ENCODE assay signal across 8 cellular contexts in genomic region chr4:98288671-98289070, GRCh38. TPM values are rescaled to one million over a fixed set of nuclear protein-coding genes. Genes with fewer than 3 reads are reported as not detected.
DNase-seq lines count a peak whose midpoint lies in the region; ATAC-seq and TF ChIP-seq lines count a peak whose summit lies in the region.
"Not testable (repeated sequence)": the region's sequence is repeated elsewhere in the genome, so short reads cannot be mapped to it uniquely, and the experiment has no call there.

No MANE protein-coding gene starts in this region.

- peak overlapping the region; percentile 88 for H3K27ac ChIP-seq in KOPT-K1 (ENCODE audit: low read depth, low read length, poor library complexity, severe bottlenecking)

- H3K4me3 Mint-ChIP-seq in T-helper 2 cell treated with Interferon-gamma antibody and Interleukin-4, amounts not matched to agents 5 μg/mL and 100 μg/mL, for 36 hours, result peak overlapping the region; percentile 62
- peak overlapping the region; percentile 62 to 81 for H3K4me3 Mint-ChIP-seq in activated T-cell treated with anti-CD3 and anti-CD28 coated beads, Interleukin-2, amount 50 U/mL, for 72 hours
- H3K4me3 Mint-ChIP-seq in central memory CD8-positive, alpha-beta T cell, result peak overlapping the region; percentile 40
- H3K4me3 Mint-ChIP-seq in stimulated activated naive CD8-positive, alpha-beta T cell treated with anti-CD3 and anti-CD28 coated beads, Interleukin-15, Interleukin-2, amounts not matched to agents 100 ng/mL and 50 ng/mL, for 24 hours, result peak overlapping the region; percentile 12

- peaks cover 48% of the 10 kb centered on the region for H3K4me1 Mint-ChIP-seq in T-helper 2 cell treated with Interferon-gamma antibody and Interleukin-4, amounts not matched to agents 5 μg/mL and 100 μg/mL, for 36 hours (ENCODE audit: low read depth)
- peaks cover 43% of the 10 kb centered on the region for H3K4me1 Mint-ChIP-seq in activated T-cell treated with anti-CD3 and anti-CD28 coated beads, Interleukin-2, amount 50 U/mL, for 72 hours (ENCODE audit: low read depth)
- H3K4me1 Mint-ChIP-seq in central memory CD8-positive, alpha-beta T cell, result peaks cover 35% of the 10 kb centered on the region
- H3K4me1 Mint-ChIP-seq in stimulated activated naive CD8-positive, alpha-beta T cell treated with anti-CD3 and anti-CD28 coated beads, Interleukin-15, Interleukin-2, amounts not matched to agents 100 ng/mL and 50 ng/mL, for 24 hours (ENCODE audit: low read depth), result peaks cover 59% of the 10 kb centered on the region

- not testable (repeated sequence) for H3K27me3 Mint-ChIP-seq in T-helper 2 cell treated with Interferon-gamma antibody and Interleukin-4, amounts not matched to agents 5 μg/mL and 100 μg/mL, for 36 hours (ENCODE audit: low read depth); activated T-cell treated with anti-CD3 and anti-CD28 coated beads, Interleukin-2, amount 50 U/mL, for 72 hours (ENCODE audit: low read depth); central memory CD8-positive, alpha-beta T cell; stimulated activated naive CD8-positive, alpha-beta T cell treated with anti-CD3 and anti-CD28 coated beads, Interleukin-15, Interleukin-2, amounts not matched to agents 100 ng/mL and 50 ng/mL, for 24 hours

- H3K36me3 ChIP-seq in GM06990 (ENCODE audit: control insufficient read depth, insufficient read depth, low read length); KOPT-K1 (ENCODE audit: insufficient read depth, low read length): not testable (repeated sequence)

- H3K4me3 ChIP-seq in GM06990 (replicated peaks; ENCODE audit: low read depth, low read length), result not testable (repeated sequence)

- H3K36me3 Mint-ChIP-seq in T-helper 2 cell treated with Interferon-gamma antibody and Interleukin-4, amounts not matched to agents 5 μg/mL and 100 μg/mL, for 36 hours (ENCODE audit: low read depth), result peaks cover 19% of the 10 kb centered on the region
- not testable (repeated sequence) for H3K36me3 Mint-ChIP-seq in activated T-cell treated with anti-CD3 and anti-CD28 coated beads, Interleukin-2, amount 50 U/mL, for 72 hours (ENCODE audit: insufficient read depth in 2 of 2); central memory CD8-positive, alpha-beta T cell (ENCODE audit: insufficient read depth); stimulated activated naive CD8-positive, alpha-beta T cell treated with anti-CD3 and anti-CD28 coated beads, Interleukin-15, Interleukin-2, amounts not matched to agents 100 ng/mL and 50 ng/mL, for 24 hours (ENCODE audit: low read depth)

- TF ChIP-seq CTCF in GM06990 (IDR thresholded peaks at IDR 0.05; ENCODE audit: insufficient read depth, low read length, poor library complexity, severe bottlenecking), result not testable (repeated sequence)

- not testable (repeated sequence) for H3K9me3 ChIP-seq in KOPT-K1 (ENCODE audit: insufficient read depth, low read length, poor library complexity, severe bottlenecking)

- not testable (repeated sequence) for H3K27me3 ChIP-seq in GM06990 (replicated peaks; ENCODE audit: control insufficient read depth, insufficient read depth, low read length)

- DNase-seq in GM06990 (ENCODE audit: extremely low read depth, insufficient read length), result peak; percentile 2
- DNase-seq in T-helper 2 cell treated with Interferon-gamma antibody and Interleukin-4, amounts not matched to agents 5 μg/mL and 100 μg/mL, for 36 hours (ENCODE audit: low spot score); activated T-cell treated with anti-CD3 and anti-CD28 coated beads, Interleukin-2, amount 50 U/mL, for 72 hours; central memory CD8-positive, alpha-beta T cell (ENCODE audit: low spot score in 2 of 2): not testable (repeated sequence)

- peak overlapping the region; percentile 81 for H3K27ac Mint-ChIP-seq in T-helper 2 cell treated with Interferon-gamma antibody and Interleukin-4, amounts not matched to agents 5 μg/mL and 100 μg/mL, for 36 hours
- peak overlapping the region; percentile 76 for H3K27ac Mint-ChIP-seq in activated T-cell treated with anti-CD3 and anti-CD28 coated beads, Interleukin-2, amount 50 U/mL, for 72 hours
- peak overlapping the region; percentile 16 for H3K27ac Mint-ChIP-seq in central memory CD8-positive, alpha-beta T cell (ENCODE audit: low read depth)
- peak overlapping the region; percentile 67 for H3K27ac Mint-ChIP-seq in stimulated activated naive CD8-positive, alpha-beta T cell treated with anti-CD3 and anti-CD28 coated beads, Interleukin-15, Interleukin-2, amounts not matched to agents 100 ng/mL and 50 ng/mL, for 24 hours

- ATAC-seq in GM19395 (IDR thresholded peaks at IDR 0.05; ENCODE audit: unreplicated experiment), result peak; percentile 52
- ATAC-seq in HG02885 (IDR thresholded peaks at IDR 0.05; ENCODE audit: poor library complexity, unreplicated experiment), result peak; percentile 40
- not testable (repeated sequence) for ATAC-seq in activated T-cell treated with anti-CD3 and anti-CD28 coated beads, Interleukin-2, amount 50 U/mL, for 72 hours (replicated peaks in 1 of 2); central memory CD8-positive, alpha-beta T cell (replicated peaks; ENCODE audit: extremely low read depth, poor library complexity, severe bottlenecking)

- not testable (repeated sequence) for H3K9me3 Mint-ChIP-seq in T-helper 2 cell treated with Interferon-gamma antibody and Interleukin-4, amounts not matched to agents 5 μg/mL and 100 μg/mL, for 36 hours; activated T-cell treated with anti-CD3 and anti-CD28 coated beads, Interleukin-2, amount 50 U/mL, for 72 hours; central memory CD8-positive, alpha-beta T cell; stimulated activated naive CD8-positive, alpha-beta T cell treated with anti-CD3 and anti-CD28 coated beads, Interleukin-15, Interleukin-2, amounts not matched to agents 100 ng/mL and 50 ng/mL, for 24 hours

RNA-seq across cellular contexts. Expression of gene RAP1GDS1, which starts 27.5 kb away (rescaled TPM):
- 10 to 100 TPM; 47.2 to 54.6 TPM for total RNA-seq in activated T-cell treated with anti-CD3 and anti-CD28 coated beads, Interleukin-2, amount 50 U/mL, for 72 hours

Comparison
In these comparisons a context has a peak if more than half of its experiments do, and no peak if none do; other contexts are left out.
1. H3K27ac Mint-ChIP-seq: peak in every context shown above with its lines; median percentile 81 in T-helper 2 cell treated with Interferon-gamma antibody and Interleukin-4, amounts not matched to agents 5 μg/mL and 100 μg/mL, for 36 hours; 76 in activated T-cell treated with anti-CD3 and anti-CD28 coated beads, Interleukin-2, amount 50 U/mL, for 72 hours; 67 in stimulated activated naive CD8-positive, alpha-beta T cell treated with anti-CD3 and anti-CD28 coated beads, Interleukin-15, Interleukin-2, amounts not matched to agents 100 ng/mL and 50 ng/mL, for 24 hours; 16 in central memory CD8-positive, alpha-beta T cell.
2. H3K4me3 Mint-ChIP-seq: peak in every context shown above with its lines; median percentile 72 in activated T-cell treated with anti-CD3 and anti-CD28 coated beads, Interleukin-2, amount 50 U/mL, for 72 hours; 62 in T-helper 2 cell treated with Interferon-gamma antibody and Interleukin-4, amounts not matched to agents 5 μg/mL and 100 μg/mL, for 36 hours; 40 in central memory CD8-positive, alpha-beta T cell; 12 in stimulated activated naive CD8-positive, alpha-beta T cell treated with anti-CD3 and anti-CD28 coated beads, Interleukin-15, Interleukin-2, amounts not matched to agents 100 ng/mL and 50 ng/mL, for 24 hours.